23 cellular contexts compared by ENCODE assay signal in genomic region chr14:76836029-76836630, GRCh38. TPM values are rescaled to one million over a fixed set of nuclear protein-coding genes. Genes with fewer than 3 reads are reported as not detected.
DNase-seq lines count a peak whose midpoint lies in the region; ATAC-seq, FAIRE-seq and TF ChIP-seq lines count a peak whose summit lies in the region.
"Had no signal": no experiment of that assay in that cellular context is flagged by ENCODE, and none has a peak within 500 bp of the region (broad histone marks: within the 10 kb centered on the region; RNA-seq: fewer than 3 reads in every experiment).

No MANE protein-coding gene starts in this region.

- no peak for TF ChIP-seq POLR2A in HepG2 (IDR thresholded peaks at IDR 0.05; ENCODE audit: insufficient read depth in 1 of 2, low read depth in 2 of 2, low read length in 2 of 2)

- CTCF ChIA-PET in HepG2 (lab: Yijun Ruan, JAX; ENCODE audit: low intra/inter-chr PET ratio, low total read pairs) = no interaction called here

- H2AFZ ChIP-seq in HepG2 (ENCODE audit: low read length) = no peak overlapping the region

- no peak for TF ChIP-seq CTCF in HepG2 (CRISPR knock-in tag; IDR thresholded peaks at IDR 0.05)

- no peaks in the 10 kb centered on the region for H3K36me3 ChIP-seq in HepG2 (replicated peaks in 1 of 2; ENCODE audit: control insufficient read depth in 1 of 2, insufficient read depth in 2 of 2, low read length in 2 of 2)
- H3K36me3 ChIP-seq: neutrophil had no signal

- DNase-seq in EH (ENCODE audit: low read depth) (peak; percentile 18), MV-4-11 (lab: John Stamatoyannopoulos, UW) (peak; percentile 34), HepG2 (ENCODE audit: low spot score) (no peak), sciatic nerve (ENCODE audit: low spot score) (peak; percentile 67), middle frontal gyrus (ENCODE audit: extremely low spot score, low spot score) (no peak), GM03348 (ENCODE audit: low spot score) (no peak)
- DNase-seq: activated CD4-positive, alpha-beta memory T cell treated with anti-CD3 and anti-CD28 coated beads, Interleukin-2, amount 10 ng/mL, durations not matched to agents 7 days and 5 days; activated CD4-positive, CD25-positive, alpha-beta regulatory T cell; KG1; kidney glomerular epithelial cell; NCI-H1048; NCI-H2029 treated with DMSO at 0.1 percent for 48 hours; NCI-H510A; stimulated activated CD8-positive, alpha-beta memory T cell treated with anti-CD3 and anti-CD28 coated beads, Interleukin-4, amount 100 ng/mL, for 48 hours had no signal

- no peak overlapping the region for H3K4me3 ChIP-seq in HepG2 (replicated peaks in 1 of 3; ENCODE audit: insufficient read depth in 1 of 3, low read depth in 2 of 3, low read length in 3 of 3)

- POLR2A ChIA-PET in HepG2 (lab: Yijun Ruan, JAX) = no interaction called here

- H4K20me1 ChIP-seq in HepG2 (ENCODE audit: insufficient read depth, low read length) = no peaks in the 10 kb centered on the region

- FAIRE-seq in HepG2 (lab: Jason Lieb, UNC) = no peak
- FAIRE-seq: GM18507, RCC 7860 had no signal

- H3K4me2 ChIP-seq in HepG2 (ENCODE audit: low read depth, low read length) = no peak overlapping the region

- no peak for TF ChIP-seq EP300 in HepG2 (IDR thresholded peaks at IDR 0.05; ENCODE audit: low read depth in 2 of 2, low read length in 2 of 2)
- no peak for TF ChIP-seq EP300 in HepG2 (CRISPR knock-in tag; IDR thresholded peaks at IDR 0.05; ENCODE audit: borderline replicate concordance)

- H3K4me1 ChIP-seq in HepG2 (ENCODE audit: insufficient read depth, low read length) = peaks cover 48% of the 10 kb centered on the region

- ATAC-seq in HepG2 = no peak
- peak; percentile 51 for ATAC-seq in sciatic nerve
- no peak for ATAC-seq in HG03432 (IDR thresholded peaks at IDR 0.05; ENCODE audit: unreplicated experiment)
- no peak for ATAC-seq in HG02852 (IDR thresholded peaks at IDR 0.05; ENCODE audit: unreplicated experiment)
- ATAC-seq: SK-N-SH treated with all-trans-retinoic acid at 6 μM for 48 hours had no signal

- in situ Hi-C loops in HepG2 (cut with HindIII; ENCODE audit: extremely low pct_ligation_motif_present, low pct_unique_long_range_greater_than_20kb) = no loop called here

- H3K27me3 ChIP-seq in HepG2 (ENCODE audit: control insufficient read depth in 1 of 2, insufficient read depth in 2 of 2, low read length in 2 of 2) = 0 out of 5 replicates have a peak, but pooled peaks cover 0 to 4% of the 10 kb centered on the region in 2 experiments

- no peak overlapping the region for H3K9ac ChIP-seq in HepG2 (ENCODE audit: insufficient read depth, low read depth, low read length)

- H3K9me3 ChIP-seq in HepG2 (ENCODE audit: low read length) = no peaks in the 10 kb centered on the region
- H3K9me3 ChIP-seq: neutrophil had no signal

- TF ChIP-seq RAD21 in HepG2 (CRISPR knock-in tag; IDR thresholded peaks at IDR 0.05) = no peak

- WGBS in HepG2 (ENCODE audit: low lambda C conversion rate) = 55% methylated on average over 12 of the region's 13 CpGs

- H3K27ac ChIP-seq in HepG2 (ENCODE audit: extremely low read length, insufficient read depth, low read length) = no peak overlapping the region
- H3K27ac ChIP-seq: neutrophil had no signal

- no TSS peak for BruUV-seq in HepG2 (replicated peaks; lab: Mats Ljungman, UMichigan)

- intact Hi-C loops in HepG2 (cut with micrococcal nuclease; ENCODE audit: unreplicated experiment) = no loop called here
- intact Hi-C loops in sciatic nerve (cut with DNase I) = no loop called here

- H3K79me2 ChIP-seq in HepG2 (ENCODE audit: insufficient read depth, low read length) = no peaks in the 10 kb centered on the region

TF ChIP-seq in HepG2, 621 proteins besides CTCF, POLR2A, EP300 and RAD21:
- TF ChIP-seq ESRRA (CRISPR knock-in tag; IDR thresholded peaks at IDR 0.05; ENCODE audit: low read depth) (no peak), CEBPG (CRISPR knock-in tag; IDR thresholded peaks at IDR 0.05) (peak; percentile 16; the same call in 1 of the 2 replicates)

RNA-seq across cellular contexts. Expression of gene LRRC74A, which starts 9.9 kb away (rescaled TPM):
- total RNA-seq in HepG2 (2016; rRNA removed; fragmentation: Illumina TruSeq; extraction: Trizol) = not detected in 2 replicates
- not detected in 2 replicates for total RNA-seq in HepG2 (2016; cell fraction: cytosol; rRNA removed; fragmentation: Illumina TruSeq; extraction: Trizol; ENCODE audit: low read depth)
- not detected in 2 replicates for total RNA-seq in HepG2 (2016; cell fraction: insoluble cytoplasmic fraction; rRNA removed; fragmentation: Illumina TruSeq; extraction: Trizol)
- not detected in 2 replicates for total RNA-seq in HepG2 (2016; cell fraction: membrane; rRNA removed; fragmentation: Illumina TruSeq; extraction: Trizol)
- total RNA-seq in HepG2 (2016; cell fraction: nucleus; rRNA removed; fragmentation: Illumina TruSeq; extraction: Trizol) = not detected in 2 replicates
- polyA plus RNA-seq in HepG2 (2011; rRNA removed) = not detected in 2 replicates
- not detected in 2 replicates for polyA plus RNA-seq in HepG2 (2011; cell fraction: cytosol; rRNA removed)
- not detected in 2 replicates for polyA plus RNA-seq in HepG2 (2011; cell fraction: nucleus; rRNA removed)
- not detected in 2 replicates for polyA plus RNA-seq in HepG2 (2012)
- not detected in 2 replicates for polyA plus RNA-seq in HepG2 (2016; cell fraction: cytosol; fragmentation: Illumina TruSeq; extraction: Trizol; ENCODE audit: low read depth)
- polyA plus RNA-seq in HepG2 (2016; cell fraction: insoluble cytoplasmic fraction; fragmentation: Illumina TruSeq; extraction: Trizol; ENCODE audit: low read depth) = not detected in 2 replicates
- not detected in 2 replicates for polyA plus RNA-seq in HepG2 (2016; cell fraction: membrane; fragmentation: Illumina TruSeq; extraction: Trizol; ENCODE audit: low read depth)
- polyA plus RNA-seq in HepG2 (2016; cell fraction: nucleus; fragmentation: Illumina TruSeq; extraction: Trizol; ENCODE audit: insufficient read depth, low read depth) = not detected in 2 replicates
- polyA minus RNA-seq in HepG2 (2011; rRNA and poly(A)+ RNA removed; ENCODE audit: low replicate concordance) = not detected in 2 replicates
- polyA minus RNA-seq in HepG2 (2011; cell fraction: cytosol; rRNA and poly(A)+ RNA removed) = not detected in 2 replicates
- not detected in 2 replicates for polyA minus RNA-seq in HepG2 (2011; cell fraction: nucleus; rRNA and poly(A)+ RNA removed)
- not detected for total RNA-seq in sciatic nerve
- total RNA-seq: activated CD4-positive, alpha-beta memory T cell treated with anti-CD3 and anti-CD28 coated beads, Interleukin-2, amount 10 ng/mL, durations not matched to agents 7 days and 5 days; mesothelial cell of epicardium; urinary bladder had no signal
- polyA plus RNA-seq: esophagus, urinary bladder had no signal

RNA-seq across cellular contexts. Expression of gene ANGEL1, which starts 23.4 kb away (rescaled TPM):
- 9.0 and 14.3 TPM in 2 replicates for total RNA-seq in HepG2 (2016; rRNA removed; fragmentation: Illumina TruSeq; extraction: Trizol)
- 2.0 and 2.3 TPM in 2 replicates for total RNA-seq in HepG2 (2016; cell fraction: cytosol; rRNA removed; fragmentation: Illumina TruSeq; extraction: Trizol; ENCODE audit: low read depth)
- total RNA-seq in HepG2 (2016; cell fraction: insoluble cytoplasmic fraction; rRNA removed; fragmentation: Illumina TruSeq; extraction: Trizol) = 7.0 and 14.3 TPM in 2 replicates
- 4.2 and 4.3 TPM in 2 replicates for total RNA-seq in HepG2 (2016; cell fraction: membrane; rRNA removed; fragmentation: Illumina TruSeq; extraction: Trizol)
- total RNA-seq in HepG2 (2016; cell fraction: nucleus; rRNA removed; fragmentation: Illumina TruSeq; extraction: Trizol) = 17.7 and 19.8 TPM in 2 replicates
- polyA plus RNA-seq in HepG2 (2011; rRNA removed) = 20.1 and 22.0 TPM in 2 replicates
- 14.1 and 15.1 TPM in 2 replicates for polyA plus RNA-seq in HepG2 (2011; cell fraction: cytosol; rRNA removed)
- polyA plus RNA-seq in HepG2 (2011; cell fraction: nucleus; rRNA removed) = 24.3 and 28.3 TPM in 2 replicates
- 9.5 and 10.1 TPM in 2 replicates for polyA plus RNA-seq in HepG2 (2012)
- 1.2 and 1.4 TPM in 2 replicates for polyA plus RNA-seq in HepG2 (2016; cell fraction: cytosol; fragmentation: Illumina TruSeq; extraction: Trizol; ENCODE audit: low read depth)
- polyA plus RNA-seq in HepG2 (2016; cell fraction: insoluble cytoplasmic fraction; fragmentation: Illumina TruSeq; extraction: Trizol; ENCODE audit: low read depth) = 5.4 and 6.6 TPM in 2 replicates
- polyA plus RNA-seq in HepG2 (2016; cell fraction: membrane; fragmentation: Illumina TruSeq; extraction: Trizol; ENCODE audit: low read depth) = 1.6 and 1.7 TPM in 2 replicates
- 20.3 and 21.5 TPM in 2 replicates for polyA plus RNA-seq in HepG2 (2016; cell fraction: nucleus; fragmentation: Illumina TruSeq; extraction: Trizol; ENCODE audit: insufficient read depth, low read depth)
- polyA minus RNA-seq in HepG2 (2011; rRNA and poly(A)+ RNA removed; ENCODE audit: low replicate concordance) = 49.6 and 66.8 TPM in 2 replicates
- polyA minus RNA-seq in HepG2 (2011; cell fraction: cytosol; rRNA and poly(A)+ RNA removed) = 12.2 and 12.8 TPM in 2 replicates
- polyA minus RNA-seq in HepG2 (2011; cell fraction: nucleus; rRNA and poly(A)+ RNA removed) = 26.4 and 31.6 TPM in 2 replicates
- 35.7 TPM for total RNA-seq in sciatic nerve

Comparison
In these comparisons a context has a peak if more than half of its experiments do, and no peak if none do; other contexts are left out.
1. DNase-seq: peak in EH (single experiment), MV-4-11 (single experiment) and sciatic nerve (single experiment); none in HepG2 (single experiment), middle frontal gyrus (single experiment) and GM03348 (single experiment).